ENCODE assay signal across 9 cellular contexts in the genomic region with DNA sequence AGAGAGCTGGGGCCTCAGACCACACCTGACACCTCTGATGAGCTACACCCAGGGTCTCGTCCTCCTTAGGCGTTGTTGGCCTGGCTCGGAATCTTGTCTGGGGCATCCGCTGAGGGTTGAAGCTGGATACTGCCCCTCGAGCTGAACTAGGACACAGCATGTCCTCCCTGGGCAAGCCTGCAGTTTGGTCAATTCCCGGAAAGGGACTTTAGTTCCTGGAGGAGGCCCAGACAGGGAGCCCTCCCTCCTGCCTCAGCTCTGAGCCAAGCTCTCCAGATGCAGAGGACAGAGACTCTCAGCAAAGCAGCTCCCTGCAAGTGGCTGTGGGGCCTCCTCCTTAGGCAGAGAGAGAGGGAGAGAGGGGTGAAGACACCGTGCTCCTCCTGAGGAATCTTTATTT. TPM values are rescaled to one million over a fixed set of nuclear protein-coding genes. Genes with fewer than 3 reads are reported as not detected.
DNase-seq lines count a peak whose midpoint lies in the region; ATAC-seq and TF ChIP-seq lines count a peak whose summit lies in the region.
"Had no signal": no experiment of that assay in that cellular context is flagged by ENCODE, and none has a peak within 500 bp of the region (broad histone marks: within the 10 kb centered on the region; RNA-seq: fewer than 3 reads in every experiment).

No MANE protein-coding gene starts in this region.

- TF ChIP-seq CTCF in fibroblast of the aortic adventitia (IDR thresholded peaks at IDR 0.05; ENCODE audit: insufficient read depth, low read length) (no peak), omental fat pad (IDR thresholded peaks at IDR 0.05) (no peak)

- ATAC-seq in omental fat pad (ENCODE audit: low FRiP score): peak; percentile 27

- peak overlapping the region; percentile 22 for H3K4me3 ChIP-seq in fibroblast of the aortic adventitia (ENCODE audit: low read depth, low read length)

- DNase-seq in stimulated activated CD4-positive, alpha-beta T cell treated with anti-CD3 and anti-CD28 coated beads, Interleukin-15, amount 100 ng/mL, for 24 hours: peak; percentile 12
- no peak for DNase-seq in stimulated activated CD4-positive, alpha-beta T cell treated with anti-CD3 and anti-CD28 coated beads, Interleukin-2, amount 100 ng/mL, for 24 hours
- peak; percentile 49 for DNase-seq in fibroblast of the aortic adventitia (ENCODE audit: low read depth)
- DNase-seq in omental fat pad (ENCODE audit: low spot score): no peak
- no peak for DNase-seq in activated effector memory CD4-positive, alpha-beta T cell treated with anti-CD3 and anti-CD28 coated beads, Interleukin-2, amount 50 U/mL, for 16 hours
- DNase-seq in NCI-H748 (lab: John Stamatoyannopoulos, UW; ENCODE audit: unreplicated experiment): no peak
- no peak for DNase-seq in NAMALWA (ENCODE audit: low spot score)
- no peak for DNase-seq in DMS153 (lab: John Stamatoyannopoulos, UW)

RNA-seq across cellular contexts. Expression of a gene that starts 4.9 kb away (rescaled TPM):
- total RNA-seq in fibroblast of the aortic adventitia (ENCODE audit: low replicate concordance): 17.4 and 25.8 TPM in 2 replicates
- 100 to 1,000 TPM in 1 of 4 donors, 10 to 100 TPM in 3; 39.5 to 273 (median 73.9) TPM for total RNA-seq in omental fat pad

RNA-seq across cellular contexts. Expression of a gene that starts 45.9 kb away (rescaled TPM):
- 2.0 and 3.1 TPM in 2 replicates for total RNA-seq in fibroblast of the aortic adventitia (ENCODE audit: low replicate concordance)
- 100 to 1,000 TPM in 1 of 4 donors, 10 to 100 TPM in 2, under 1 TPM in 1; 0.31 to 113 (median 44.3) TPM for total RNA-seq in omental fat pad
- total RNA-seq: RPMI7951 had no signal

Comparison
In these comparisons a context has a peak if more than half of its experiments do, and no peak if none do; other contexts are left out.
1. DNase-seq: peak in stimulated activated CD4-positive, alpha-beta T cell treated with anti-CD3 and anti-CD28 coated beads, Interleukin-15, amount 100 ng/mL, for 24 hours (single experiment) and fibroblast of the aortic adventitia (single experiment); none in stimulated activated CD4-positive, alpha-beta T cell treated with anti-CD3 and anti-CD28 coated beads, Interleukin-2, amount 100 ng/mL, for 24 hours (0 of 2), omental fat pad (single experiment), activated effector memory CD4-positive, alpha-beta T cell treated with anti-CD3 and anti-CD28 coated beads, Interleukin-2, amount 50 U/mL, for 16 hours (single experiment), NCI-H748 (single experiment), NAMALWA (single experiment) and DMS153 (single experiment).